In the genomic region with DNA sequence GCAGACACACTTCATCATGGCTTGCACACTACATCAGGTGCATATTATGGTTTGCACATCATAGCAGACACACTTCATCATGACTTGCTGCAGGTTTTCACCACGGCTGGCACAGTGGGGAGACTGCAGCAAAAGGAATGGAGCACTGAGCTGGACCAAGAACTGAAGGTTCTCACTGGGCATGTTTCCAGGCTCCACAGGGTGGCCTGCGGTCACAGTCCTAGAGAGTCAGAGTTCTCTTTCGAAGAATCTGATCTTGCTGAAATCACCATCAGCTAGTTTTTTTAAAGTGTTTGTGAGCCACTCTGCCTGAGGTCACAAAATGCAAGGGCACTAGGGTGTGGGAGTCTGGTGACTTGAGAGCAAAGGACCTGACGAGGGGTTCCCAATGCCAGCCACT, we compare ENCODE assay signal across 17 cellular contexts.
"Had no signal": no experiment of that assay in that cellular context is flagged by ENCODE, and none has a peak within 500 bp of the region (broad histone marks: within the 10 kb centered on the region; RNA-seq: fewer than 3 reads in every experiment).

No MANE protein-coding gene starts in this region.

- H3K27me3 ChIP-seq: ascending aorta had no signal

- H3K27ac Mint-ChIP-seq: activated CD4-positive, alpha-beta T cell treated with anti-CD3 and anti-CD28 coated beads, Interleukin-2, amount 10 ng/mL, durations not matched to agents 7 days and 5 days; activated CD8-positive, alpha-beta T cell treated with anti-CD3 and anti-CD28 coated beads, Interleukin-2, amount 10 ng/mL, durations not matched to agents 7 days and 5 days; activated naive CD4-positive, alpha-beta T cell treated with anti-CD3 and anti-CD28 coated beads, Interleukin-2, amount 10 ng/mL, durations not matched to agents 7 days and 5 days; mesothelial cell of epicardium; nephron; stimulated activated memory B cell treated with anti-CD40 and anti-IgM and Interleukin-4, amounts not matched to agents 10 μg/mL and 1 μg/mL and 100 μg/mL, for 72 hours had no signal

- DNase-seq: activated CD4-positive, alpha-beta T cell treated with anti-CD3 and anti-CD28 coated beads, Interleukin-2, amount 10 ng/mL, durations not matched to agents 7 days and 5 days; activated CD8-positive, alpha-beta T cell treated with anti-CD3 and anti-CD28 coated beads, Interleukin-2, amount 10 ng/mL, durations not matched to agents 7 days and 5 days; activated naive CD4-positive, alpha-beta T cell treated with anti-CD3 and anti-CD28 coated beads, Interleukin-2, amount 10 ng/mL, durations not matched to agents 7 days and 5 days; activated T-cell treated with anti-CD3 and anti-CD28 coated beads, Interleukin-2, amount 50 U/mL, for 4 hours; dermis blood vessel endothelial cell; effector memory CD4-positive, alpha-beta T cell; foreskin fibroblast; lower lobe of right lung; spleen; stimulated activated CD4-positive, alpha-beta T cell treated with anti-CD3 and anti-CD28 coated beads, Interleukin-4, amount 100 ng/mL, for 4 hours; upper lobe of right lung had no signal

- H3K9ac ChIP-seq: parathyroid adenoma had no signal

- H3K36me3 ChIP-seq: ascending aorta, lower lobe of right lung, spleen, upper lobe of right lung had no signal

- H3K9me3 ChIP-seq: ascending aorta, lower lobe of right lung, spleen, upper lobe of right lung had no signal

- H3K27ac ChIP-seq: ascending aorta, lower lobe of right lung, parathyroid adenoma, spleen, upper lobe of right lung had no signal

- H3K4me1 ChIP-seq: ascending aorta, lower lobe of right lung, parathyroid adenoma, spleen, upper lobe of right lung had no signal

- H2AFZ ChIP-seq: parathyroid adenoma had no signal

- H3K36me3 Mint-ChIP-seq: activated naive CD4-positive, alpha-beta T cell treated with anti-CD3 and anti-CD28 coated beads, Interleukin-2, amount 10 ng/mL, durations not matched to agents 7 days and 5 days; mesothelial cell of epicardium; stimulated activated memory B cell treated with anti-CD40 and anti-IgM and Interleukin-4, amounts not matched to agents 10 μg/mL and 1 μg/mL and 100 μg/mL, for 72 hours had no signal

- ATAC-seq: activated CD8-positive, alpha-beta T cell treated with anti-CD3 and anti-CD28 coated beads, Interleukin-2, amount 10 ng/mL, durations not matched to agents 7 days and 5 days; activated T-cell treated with anti-CD3 and anti-CD28 coated beads, Interleukin-2, amount 50 U/mL, for 4 hours; lower lobe of right lung; sciatic nerve; stimulated activated memory B cell treated with anti-CD40 and anti-IgM and Interleukin-4, amounts not matched to agents 10 μg/mL and 1 μg/mL and 100 μg/mL, for 72 hours; upper lobe of right lung had no signal

- H3K27me3 Mint-ChIP-seq: activated naive CD4-positive, alpha-beta T cell treated with anti-CD3 and anti-CD28 coated beads, Interleukin-2, amount 10 ng/mL, durations not matched to agents 7 days and 5 days had no signal

- H3K4me3 Mint-ChIP-seq: activated CD4-positive, alpha-beta T cell treated with anti-CD3 and anti-CD28 coated beads, Interleukin-2, amount 10 ng/mL, durations not matched to agents 7 days and 5 days; activated CD8-positive, alpha-beta T cell treated with anti-CD3 and anti-CD28 coated beads, Interleukin-2, amount 10 ng/mL, durations not matched to agents 7 days and 5 days; activated naive CD4-positive, alpha-beta T cell treated with anti-CD3 and anti-CD28 coated beads, Interleukin-2, amount 10 ng/mL, durations not matched to agents 7 days and 5 days; activated T-cell treated with anti-CD3 and anti-CD28 coated beads, Interleukin-2, amount 50 U/mL, for 4 hours; mesothelial cell of epicardium; nephron; stimulated activated memory B cell treated with anti-CD40 and anti-IgM and Interleukin-4, amounts not matched to agents 10 μg/mL and 1 μg/mL and 100 μg/mL, for 72 hours had no signal

- H3K4me3 ChIP-seq: ascending aorta, lower lobe of right lung, spleen, upper lobe of right lung had no signal

- H3K4me1 Mint-ChIP-seq: activated CD4-positive, alpha-beta T cell treated with anti-CD3 and anti-CD28 coated beads, Interleukin-2, amount 10 ng/mL, durations not matched to agents 7 days and 5 days; activated naive CD4-positive, alpha-beta T cell treated with anti-CD3 and anti-CD28 coated beads, Interleukin-2, amount 10 ng/mL, durations not matched to agents 7 days and 5 days; mesothelial cell of epicardium; stimulated activated memory B cell treated with anti-CD40 and anti-IgM and Interleukin-4, amounts not matched to agents 10 μg/mL and 1 μg/mL and 100 μg/mL, for 72 hours had no signal

- H3K9me3 Mint-ChIP-seq: activated CD4-positive, alpha-beta T cell treated with anti-CD3 and anti-CD28 coated beads, Interleukin-2, amount 10 ng/mL, durations not matched to agents 7 days and 5 days; activated naive CD4-positive, alpha-beta T cell treated with anti-CD3 and anti-CD28 coated beads, Interleukin-2, amount 10 ng/mL, durations not matched to agents 7 days and 5 days; activated T-cell treated with anti-CD3 and anti-CD28 coated beads, Interleukin-2, amount 50 U/mL, for 4 hours; mesothelial cell of epicardium; stimulated activated memory B cell treated with anti-CD40 and anti-IgM and Interleukin-4, amounts not matched to agents 10 μg/mL and 1 μg/mL and 100 μg/mL, for 72 hours had no signal
